ENCODE assay signal across 33 cellular contexts in the genomic region with DNA sequence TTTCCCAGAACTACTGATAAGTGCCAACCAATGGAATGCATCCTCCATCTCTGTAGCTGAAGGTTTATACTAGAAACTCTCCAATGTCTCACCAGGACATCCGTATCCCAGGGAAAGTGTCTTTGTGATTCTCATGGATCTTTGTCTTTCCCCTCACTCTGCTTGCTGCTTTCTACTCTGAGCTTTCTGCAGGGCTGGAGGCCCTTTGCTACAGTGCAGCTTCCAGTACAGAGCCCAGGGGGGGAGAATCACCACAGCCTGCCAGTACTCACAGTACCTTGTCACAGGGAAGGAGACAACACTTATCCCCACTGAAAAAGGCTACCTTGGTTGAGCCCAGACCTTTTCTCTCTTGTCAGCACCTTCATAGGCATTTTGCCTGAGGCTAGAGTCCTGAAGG.
"Had no signal": no experiment of that assay in that cellular context is flagged by ENCODE, and none has a peak within 500 bp of the region (broad histone marks: within the 10 kb centered on the region; RNA-seq: fewer than 3 reads in every experiment).

No MANE protein-coding gene starts in this region.

- H3K27ac Mint-ChIP-seq: activated CD4-positive, alpha-beta memory T cell treated with anti-CD3 and anti-CD28 coated beads for 36 hours; activated CD4-positive, alpha-beta T cell treated with anti-CD3 and anti-CD28 coated beads for 36 hours; activated CD4-positive, alpha-beta T cell treated with anti-CD3 and anti-CD28 coated beads, Interleukin-2, amount 10 ng/mL, durations not matched to agents 24 days and 14 days; activated CD8-positive, alpha-beta memory T cell treated with anti-CD3 and anti-CD28 coated beads, Interleukin-2, amount 10 ng/mL, durations not matched to agents 7 days and 5 days; activated CD8-positive, alpha-beta T cell treated with anti-CD3 and anti-CD28 coated beads, Interleukin-2, amount 10 ng/mL, durations not matched to agents 7 days and 5 days; activated naive CD4-positive, alpha-beta T cell treated with anti-CD3 and anti-CD28 coated beads for 36 hours; activated naive CD4-positive, alpha-beta T cell treated with anti-CD3 and anti-CD28 coated beads, Interleukin-2, amount 50 U/mL, for 24 hours; activated naive CD8-positive, alpha-beta T cell treated with anti-CD3 and anti-CD28 coated beads for 36 hours; activated naive CD8-positive, alpha-beta T cell treated with anti-CD3 and anti-CD28 coated beads, Interleukin-2, amount 50 U/mL, for 24 hours; activated T-helper 1 cell treated with anti-CD3 and anti-CD28 coated beads, Interleukin-12 subunit alpha, Interleukin-12 subunit beta, Interleukin-2, Interleukin-4 antibody, amounts not matched to agents 30 ng/mL and 10 ng/mL and 1 ng/mL, durations not matched to agents 14 hours and 24 hours and 36 hours; activated T-helper 2 cell treated with anti-CD3 and anti-CD28 coated beads, Interferon-gamma antibody, Interleukin-2, Interleukin-4, amounts not matched to agents 10 μg/mL and 5 μg/mL and 100 μg/mL, durations not matched to agents 14 hours and 24 hours and 36 hours; T-helper 1 cell treated with Interleukin-12 subunit alpha and Interleukin-12 subunit beta and Interleukin-4 antibody, amounts not matched to agents 30 μg/mL and 1 μg/mL, for 36 hours had no signal

- H3K9me3 Mint-ChIP-seq: activated CD4-positive, alpha-beta T cell treated with anti-CD3 and anti-CD28 coated beads, Interleukin-2, amount 10 ng/mL, durations not matched to agents 24 days and 14 days; activated naive CD8-positive, alpha-beta T cell treated with anti-CD3 and anti-CD28 coated beads, Interleukin-2, amount 50 U/mL, for 24 hours had no signal

- FAIRE-seq: colon, frontal cortex had no signal

- H3K4me3 Mint-ChIP-seq: activated CD4-positive, alpha-beta memory T cell treated with anti-CD3 and anti-CD28 coated beads for 36 hours; activated CD4-positive, alpha-beta T cell treated with anti-CD3 and anti-CD28 coated beads for 36 hours; activated CD4-positive, alpha-beta T cell treated with anti-CD3 and anti-CD28 coated beads, Interleukin-2, amount 10 ng/mL, durations not matched to agents 24 days and 14 days; activated CD8-positive, alpha-beta memory T cell treated with anti-CD3 and anti-CD28 coated beads, Interleukin-2, amount 10 ng/mL, durations not matched to agents 7 days and 5 days; activated CD8-positive, alpha-beta T cell treated with anti-CD3 and anti-CD28 coated beads, Interleukin-2, amount 10 ng/mL, durations not matched to agents 7 days and 5 days; activated naive CD4-positive, alpha-beta T cell treated with anti-CD3 and anti-CD28 coated beads for 36 hours; activated naive CD4-positive, alpha-beta T cell treated with anti-CD3 and anti-CD28 coated beads, Interleukin-2, amount 50 U/mL, for 24 hours; activated naive CD8-positive, alpha-beta T cell treated with anti-CD3 and anti-CD28 coated beads for 36 hours; activated naive CD8-positive, alpha-beta T cell treated with anti-CD3 and anti-CD28 coated beads, Interleukin-2, amount 50 U/mL, for 24 hours; activated T-helper 1 cell treated with anti-CD3 and anti-CD28 coated beads, Interleukin-12 subunit alpha, Interleukin-12 subunit beta, Interleukin-2, Interleukin-4 antibody, amounts not matched to agents 30 ng/mL and 10 ng/mL and 1 ng/mL, durations not matched to agents 14 hours and 24 hours and 36 hours; T-helper 1 cell treated with Interleukin-12 subunit alpha and Interleukin-12 subunit beta and Interleukin-4 antibody, amounts not matched to agents 30 μg/mL and 1 μg/mL, for 36 hours had no signal

- DNase-seq: activated CD4-positive, alpha-beta memory T cell treated with anti-CD3 and anti-CD28 coated beads for 36 hours; activated CD4-positive, alpha-beta T cell treated with anti-CD3 and anti-CD28 coated beads for 36 hours; activated CD4-positive, alpha-beta T cell treated with anti-CD3 and anti-CD28 coated beads, Interleukin-2, amount 10 ng/mL, durations not matched to agents 24 days and 14 days; activated CD4-positive, CD25-positive, alpha-beta regulatory T cell; activated CD4-positive, CD25-positive, alpha-beta regulatory T cell treated with anti-CD3 and anti-CD28 coated beads, Interleukin-2, amount 50 U/mL, for 72 hours; activated CD8-positive, alpha-beta memory T cell treated with anti-CD3 and anti-CD28 coated beads, Interleukin-2, amount 10 ng/mL, durations not matched to agents 7 days and 5 days; activated CD8-positive, alpha-beta memory T cell treated with anti-CD3 and anti-CD28 coated beads, Interleukin-2, amount 50 U/mL, for 4 hours; activated CD8-positive, alpha-beta T cell treated with anti-CD3 and anti-CD28 coated beads, Interleukin-2, amount 10 ng/mL, durations not matched to agents 7 days and 5 days; activated effector memory CD4-positive, alpha-beta T cell treated with anti-CD3 and anti-CD28 coated beads, Interleukin-2, amount 50 U/mL, for 16 hours; activated naive CD4-positive, alpha-beta T cell treated with anti-CD3 and anti-CD28 coated beads for 36 hours; activated naive CD8-positive, alpha-beta T cell treated with anti-CD3 and anti-CD28 coated beads for 36 hours; activated naive CD8-positive, alpha-beta T cell treated with anti-CD3 and anti-CD28 coated beads, Interleukin-2, amount 50 U/mL, for 24 hours; activated T-cell treated with anti-CD3 and anti-CD28 coated beads, Interleukin-2, amount 50 U/mL, for 1 hour; activated T-cell treated with anti-CD3 and anti-CD28 coated beads, Interleukin-2, amount 50 U/mL, for 48 hours; adrenal gland; amygdala; aorta; body of pancreas; caudate nucleus; cortex of kidney; dermis blood vessel endothelial cell; effector CD8-positive, alpha-beta T cell; foreskin fibroblast; head of caudate nucleus; T1000; WERI-Rb-1 had no signal

- H3K36me3 Mint-ChIP-seq: activated CD4-positive, alpha-beta memory T cell treated with anti-CD3 and anti-CD28 coated beads for 36 hours; activated CD8-positive, alpha-beta memory T cell treated with anti-CD3 and anti-CD28 coated beads, Interleukin-2, amount 10 ng/mL, durations not matched to agents 7 days and 5 days; activated naive CD4-positive, alpha-beta T cell treated with anti-CD3 and anti-CD28 coated beads, Interleukin-2, amount 50 U/mL, for 24 hours; activated naive CD8-positive, alpha-beta T cell treated with anti-CD3 and anti-CD28 coated beads for 36 hours had no signal

- H3K4me3 ChIP-seq: adrenal gland, body of pancreas had no signal

- H3K27me3 Mint-ChIP-seq: activated CD4-positive, alpha-beta memory T cell treated with anti-CD3 and anti-CD28 coated beads for 36 hours; activated CD4-positive, alpha-beta T cell treated with anti-CD3 and anti-CD28 coated beads for 36 hours; activated CD4-positive, alpha-beta T cell treated with anti-CD3 and anti-CD28 coated beads, Interleukin-2, amount 10 ng/mL, durations not matched to agents 24 days and 14 days; activated CD8-positive, alpha-beta memory T cell treated with anti-CD3 and anti-CD28 coated beads, Interleukin-2, amount 10 ng/mL, durations not matched to agents 7 days and 5 days; activated naive CD4-positive, alpha-beta T cell treated with anti-CD3 and anti-CD28 coated beads, Interleukin-2, amount 50 U/mL, for 24 hours; activated naive CD8-positive, alpha-beta T cell treated with anti-CD3 and anti-CD28 coated beads for 36 hours; activated naive CD8-positive, alpha-beta T cell treated with anti-CD3 and anti-CD28 coated beads, Interleukin-2, amount 50 U/mL, for 24 hours had no signal

- ATAC-seq: activated CD4-positive, alpha-beta T cell treated with anti-CD3 and anti-CD28 coated beads for 36 hours; activated CD8-positive, alpha-beta memory T cell treated with anti-CD3 and anti-CD28 coated beads, Interleukin-2, amount 10 ng/mL, durations not matched to agents 7 days and 5 days; activated CD8-positive, alpha-beta T cell treated with anti-CD3 and anti-CD28 coated beads, Interleukin-2, amount 10 ng/mL, durations not matched to agents 7 days and 5 days; activated naive CD8-positive, alpha-beta T cell treated with anti-CD3 and anti-CD28 coated beads, Interleukin-2, amount 50 U/mL, for 24 hours; body of pancreas; esophagus mucosa had no signal

- H3K9me3 ChIP-seq: adrenal gland, body of pancreas had no signal

- H3K27ac ChIP-seq: adrenal gland, body of pancreas, WERI-Rb-1 had no signal

- H3K27me3 ChIP-seq: adrenal gland, body of pancreas had no signal

- H3K4me1 ChIP-seq: adrenal gland, body of pancreas had no signal

- H3K4me1 Mint-ChIP-seq: activated CD4-positive, alpha-beta T cell treated with anti-CD3 and anti-CD28 coated beads for 36 hours; activated CD4-positive, alpha-beta T cell treated with anti-CD3 and anti-CD28 coated beads, Interleukin-2, amount 10 ng/mL, durations not matched to agents 24 days and 14 days; activated CD8-positive, alpha-beta memory T cell treated with anti-CD3 and anti-CD28 coated beads, Interleukin-2, amount 10 ng/mL, durations not matched to agents 7 days and 5 days; activated naive CD4-positive, alpha-beta T cell treated with anti-CD3 and anti-CD28 coated beads, Interleukin-2, amount 50 U/mL, for 24 hours; activated naive CD8-positive, alpha-beta T cell treated with anti-CD3 and anti-CD28 coated beads for 36 hours; activated naive CD8-positive, alpha-beta T cell treated with anti-CD3 and anti-CD28 coated beads, Interleukin-2, amount 50 U/mL, for 24 hours had no signal

- H3K36me3 ChIP-seq: adrenal gland, WERI-Rb-1 had no signal
